ENCODE assay signal across 9 cellular contexts in genomic region chr3:186985713-186986364, GRCh38. TPM values are rescaled to one million over a fixed set of nuclear protein-coding genes. Genes with fewer than 3 reads are reported as not detected.
A peak's percentile ranks its signal among the peaks of the same experiment; 100 is the strongest.
DNase-seq lines count a peak whose midpoint lies in the region; ATAC-seq lines count a peak whose summit lies in the region.
"Had no signal": no experiment of that assay in that cellular context is flagged by ENCODE, and none has a peak within 500 bp of the region (broad histone marks: within the 10 kb centered on the region; RNA-seq: fewer than 3 reads in every experiment).

No MANE protein-coding gene starts in this region.

- H3K9me3 Mint-ChIP-seq in naive thymus-derived CD4-positive, alpha-beta T cell: no peaks in the 10 kb centered on the region

- POLR2A ChIA-PET in naive thymus-derived CD4-positive, alpha-beta T cell (lab: Charles Lee): no interaction called here

- peaks cover 22 to 76% (median 62%) of the 10 kb centered on the region in 7 donors for H3K4me1 Mint-ChIP-seq in naive thymus-derived CD4-positive, alpha-beta T cell

- peaks cover 8 to 18% (median 10%) of the 10 kb centered on the region in 3 experiments for H3K36me3 ChIP-seq in naive thymus-derived CD4-positive, alpha-beta T cell (ENCODE audit: control insufficient read depth in 2 of 3, insufficient read depth in 3 of 3, low read length in 3 of 3)
- H3K36me3 ChIP-seq: right lobe of liver had no signal

- H3K27me3 Mint-ChIP-seq in naive thymus-derived CD4-positive, alpha-beta T cell: no peaks in the 10 kb centered on the region

- no peak overlapping the region for H3K4me3 Mint-ChIP-seq in naive thymus-derived CD4-positive, alpha-beta T cell

- DNase-seq in SIG-M5 (lab: John Stamatoyannopoulos, UW) (peak; percentile 94), UCSD-AML1 (lab: John Stamatoyannopoulos, UW; ENCODE audit: unreplicated experiment) (no peak), NCI-H146 treated with DMSO at 0.1 percent for 48 hours (lab: John Stamatoyannopoulos, UW; ENCODE audit: unreplicated experiment) (no peak), NCI-H128 (lab: John Stamatoyannopoulos, UW; ENCODE audit: unreplicated experiment) (no peak)
- no peak for DNase-seq in naive thymus-derived CD4-positive, alpha-beta T cell
- no peak for DNase-seq in stimulated activated CD4-positive, alpha-beta T cell treated with anti-CD3 and anti-CD28 coated beads, Interleukin-1b, Interleukin-23, amount 100 ng/mL, for 48 hours
- DNase-seq: right lobe of liver had no signal

- peaks cover 20 to 54% (median 45%) of the 10 kb centered on the region in 5 donors for H3K36me3 Mint-ChIP-seq in naive thymus-derived CD4-positive, alpha-beta T cell

- CTCF ChIA-PET in naive thymus-derived CD4-positive, alpha-beta T cell (lab: Charles Lee): interaction anchor here (0.7 kb wide), 1 partner anchor 42 kb away, joined by 3 read pairs; no protein-coding TSS in a partner anchor

- no peak overlapping the region for H3K4me3 ChIP-seq in naive thymus-derived CD4-positive, alpha-beta T cell (ENCODE audit: low read length)
- H3K4me3 ChIP-seq: right lobe of liver had no signal

- ATAC-seq in GM18511 (IDR thresholded peaks at IDR 0.05; ENCODE audit: unreplicated experiment): peak; percentile 64
- peak; percentile 44 for ATAC-seq in HG02798 (IDR thresholded peaks at IDR 0.05; ENCODE audit: poor library complexity, unreplicated experiment)
- peak; percentile 79 for ATAC-seq in naive thymus-derived CD4-positive, alpha-beta T cell

- peaks cover 0 to 10% of the 10 kb centered on the region in 2 donors for H3K4me1 ChIP-seq in naive thymus-derived CD4-positive, alpha-beta T cell (ENCODE audit: control insufficient read depth in 2 of 2, insufficient read depth in 2 of 2, low read length in 2 of 2)

- no peak overlapping the region for H3K27ac ChIP-seq in naive thymus-derived CD4-positive, alpha-beta T cell (ENCODE audit: low read depth, low read length)
- H3K27ac ChIP-seq: right lobe of liver had no signal

- no peaks in the 10 kb centered on the region for H3K27me3 ChIP-seq in naive thymus-derived CD4-positive, alpha-beta T cell (ENCODE audit: control insufficient read depth in 2 of 2, insufficient read depth in 2 of 2, low read length in 2 of 2)
- H3K27me3 ChIP-seq: right lobe of liver had no signal

- intact Hi-C loops in naive thymus-derived CD4-positive, alpha-beta T cell (cut with micrococcal nuclease): no loop called here

- no peaks in the 10 kb centered on the region for H3K9me3 ChIP-seq in naive thymus-derived CD4-positive, alpha-beta T cell (ENCODE audit: control insufficient read depth in 2 of 3, low read length in 3 of 3)
- H3K9me3 ChIP-seq: right lobe of liver had no signal

- H3K27ac Mint-ChIP-seq in naive thymus-derived CD4-positive, alpha-beta T cell: peak overlapping the region in 2 of 9 donors; percentile 38 to 55

RNA-seq across cellular contexts. Expression of gene ST6GAL1, which starts 55.5 kb away (rescaled TPM):
- total RNA-seq in naive thymus-derived CD4-positive, alpha-beta T cell: 100 to 1,000 TPM; 115 to 264 (median 160) TPM
- polyA plus RNA-seq in naive thymus-derived CD4-positive, alpha-beta T cell: 100 to 1,000 TPM; 214 to 313 TPM
